Comparison of ENCODE assay signal across 22 cellular contexts in the genomic region with DNA sequence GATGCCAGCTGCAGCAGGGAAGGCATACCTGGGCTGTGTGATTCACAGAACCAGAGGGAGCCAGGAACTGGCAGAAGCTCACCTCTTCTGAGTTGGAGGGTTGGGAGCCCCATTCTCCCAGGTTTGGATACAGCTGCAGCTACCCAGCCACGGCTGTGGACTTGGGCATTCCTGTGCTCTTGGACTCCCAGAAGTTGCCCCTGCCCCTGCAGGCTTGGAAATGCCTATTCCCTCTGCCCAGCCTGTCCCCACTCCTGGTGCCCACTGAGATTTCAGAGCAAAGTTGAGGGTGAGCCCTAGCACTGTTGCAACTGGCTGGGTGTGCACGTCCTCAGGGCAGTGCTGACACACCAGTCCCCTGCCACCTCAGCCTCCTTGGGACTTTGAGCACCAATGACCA.
"Had no signal": no experiment of that assay in that cellular context is flagged by ENCODE, and none has a peak within 500 bp of the region (broad histone marks: within the 10 kb centered on the region; RNA-seq: fewer than 3 reads in every experiment).

No MANE protein-coding gene starts in this region.

- H3K36me3 Mint-ChIP-seq: mesothelial cell of epicardium; naive thymus-derived CD4-positive, alpha-beta T cell; natural killer cell treated with Interleukin-12 subunit alpha and Interleukin-12 subunit beta and Interleukin-15 and Interleukin-18, amount 100 ng/mL, for 72 hours; type B pancreatic cell had no signal

- H3K27me3 ChIP-seq: heart right ventricle, hepatocyte, ovary, tibial nerve had no signal

- H3K4me1 ChIP-seq: heart right ventricle, left ventricle myocardium inferior, prostate gland, tibial nerve had no signal

- H3K4me3 ChIP-seq: heart right ventricle, hepatocyte, left ventricle myocardium inferior, lung, ovary, prostate gland, skin epidermis, tibial nerve had no signal

- H3K4me3 Mint-ChIP-seq: mesothelial cell of epicardium; naive thymus-derived CD4-positive, alpha-beta T cell; natural killer cell treated with Interleukin-12 subunit alpha and Interleukin-12 subunit beta and Interleukin-15 and Interleukin-18, amount 100 ng/mL, for 72 hours; stimulated activated naive CD8-positive, alpha-beta T cell treated with anti-CD3 and anti-CD28 coated beads, Interleukin-15, amount 100 ng/mL, for 72 hours; type B pancreatic cell had no signal

- H3K27ac ChIP-seq: heart right ventricle, hepatocyte, left ventricle myocardium inferior, ovary, prostate gland, skin epidermis, tibial nerve had no signal

- H3K27me3 Mint-ChIP-seq: naive thymus-derived CD4-positive, alpha-beta T cell; natural killer cell treated with Interleukin-12 subunit alpha and Interleukin-12 subunit beta and Interleukin-15 and Interleukin-18, amount 100 ng/mL, for 72 hours; stimulated activated naive CD8-positive, alpha-beta T cell treated with anti-CD3 and anti-CD28 coated beads, Interleukin-15, amount 100 ng/mL, for 72 hours; type B pancreatic cell had no signal

- H3K9me3 ChIP-seq: left ventricle myocardium inferior, ovary, prostate gland, tibial nerve had no signal

- H3K36me3 ChIP-seq: heart right ventricle, left ventricle myocardium inferior, ovary, prostate gland, tibial nerve had no signal

- ATAC-seq: heart right ventricle; naive thymus-derived CD4-positive, alpha-beta T cell; natural killer cell treated with Interleukin-12 subunit alpha and Interleukin-12 subunit beta and Interleukin-15 and Interleukin-18, amount 100 ng/mL, for 72 hours; right cardiac atrium; sciatic nerve; stimulated activated naive CD8-positive, alpha-beta T cell treated with anti-CD3 and anti-CD28 coated beads, Interleukin-15, amount 100 ng/mL, for 72 hours had no signal

- H3K27ac Mint-ChIP-seq: mesothelial cell of epicardium; naive thymus-derived CD4-positive, alpha-beta T cell; natural killer cell treated with Interleukin-12 subunit alpha and Interleukin-12 subunit beta and Interleukin-15 and Interleukin-18, amount 100 ng/mL, for 72 hours; stimulated activated naive CD8-positive, alpha-beta T cell treated with anti-CD3 and anti-CD28 coated beads, Interleukin-15, amount 100 ng/mL, for 72 hours; type B pancreatic cell had no signal

- DNase-seq: heart right ventricle; islet precursor cell; left ventricle myocardium inferior; mesendoderm; naive thymus-derived CD4-positive, alpha-beta T cell; ovary; retina; stimulated activated CD4-positive, alpha-beta T cell treated with anti-CD3 and anti-CD28 coated beads, Interleukin-2, amount 100 ng/mL, for 24 hours; stimulated activated CD4-positive, alpha-beta T cell treated with anti-CD3 and anti-CD28 coated beads, Interleukin-4, amount 100 ng/mL, for 1 hour; stimulated activated naive CD4-positive, alpha-beta T cell treated with Interleukin-2 at 50 U/mL for 16 hours; stimulated activated naive CD8-positive, alpha-beta T cell treated with anti-CD3 and anti-CD28 coated beads, Interleukin-15, amount 100 ng/mL, for 72 hours; substantia nigra had no signal

- H3K4me1 Mint-ChIP-seq: mesothelial cell of epicardium; naive thymus-derived CD4-positive, alpha-beta T cell; stimulated activated naive CD8-positive, alpha-beta T cell treated with anti-CD3 and anti-CD28 coated beads, Interleukin-15, amount 100 ng/mL, for 72 hours had no signal

- H3K9me3 Mint-ChIP-seq: mesothelial cell of epicardium; stimulated activated naive CD8-positive, alpha-beta T cell treated with anti-CD3 and anti-CD28 coated beads, Interleukin-15, amount 100 ng/mL, for 72 hours; type B pancreatic cell had no signal
